ENCODE assay signal across 20 cellular contexts in genomic region chr14:23086565-23086964, GRCh38. TPM values are rescaled to one million over a fixed set of nuclear protein-coding genes. Genes with fewer than 3 reads are reported as not detected.
"Had no signal": no experiment of that assay in that cellular context is flagged by ENCODE, and none has a peak within 500 bp of the region (broad histone marks: within the 10 kb centered on the region; RNA-seq: fewer than 3 reads in every experiment).

No MANE protein-coding gene starts in this region.

- H3K27ac Mint-ChIP-seq: T-helper 2 cell treated with Interferon-gamma antibody and Interleukin-4, amounts not matched to agents 5 μg/mL and 100 μg/mL, for 36 hours had no signal

- H3K27me3 ChIP-seq: body of pancreas, colonic mucosa, thyroid gland had no signal

- DNase-seq: activated CD4-positive, alpha-beta T cell treated with anti-CD3 and anti-CD28 coated beads, Interleukin-2, amount 50 U/mL, for 1 hour; activated CD4-positive, CD25-positive, alpha-beta regulatory T cell; activated naive CD4-positive, alpha-beta T cell treated with anti-CD3 and anti-CD28 coated beads, Interleukin-2, amount 50 U/mL, for 16 hours; amygdala; body of pancreas; caudate nucleus; colonic mucosa; effector CD4-positive, alpha-beta T cell; foreskin melanocyte; head of caudate nucleus; midbrain; stimulated activated CD4-positive, alpha-beta T cell treated with anti-CD3 and anti-CD28 coated beads, Interleukin-1b, Interleukin-23, amount 100 ng/mL, for 48 hours; SW 1271; thyroid gland had no signal

- H3K9me3 ChIP-seq: body of pancreas, colonic mucosa, thyroid gland had no signal

- H3K4me1 ChIP-seq: colonic mucosa, parathyroid adenoma had no signal

- H3K27ac ChIP-seq: body of pancreas, colonic mucosa, parathyroid adenoma, thyroid gland had no signal

- H3K4me3 Mint-ChIP-seq: T-helper 2 cell treated with Interferon-gamma antibody and Interleukin-4, amounts not matched to agents 5 μg/mL and 100 μg/mL, for 36 hours had no signal

- H3K4me3 ChIP-seq: body of pancreas, colonic mucosa, thyroid gland had no signal

- ATAC-seq: body of pancreas had no signal

- H3K9me3 Mint-ChIP-seq: T-helper 2 cell treated with Interferon-gamma antibody and Interleukin-4, amounts not matched to agents 5 μg/mL and 100 μg/mL, for 36 hours had no signal

RNA-seq across cellular contexts. Expression of gene CIROP, which starts 18.2 kb away (rescaled TPM):
- total RNA-seq: body of pancreas, colonic mucosa, endothelial cell of umbilical vein, lower leg skin, SK-MEL-5 had no signal
- polyA plus RNA-seq: endothelial cell of umbilical vein had no signal

RNA-seq across cellular contexts. Expression of gene CEBPE, which starts 32.5 kb away (rescaled TPM):
- total RNA-seq: body of pancreas, colonic mucosa, endothelial cell of umbilical vein, fibroblast of lung, lower leg skin, SK-MEL-5, thyroid gland had no signal
- polyA plus RNA-seq: endothelial cell of umbilical vein, fibroblast of lung had no signal
